ENCODE assay signal across 8 cellular contexts in genomic region chr16:18983565-18984424, GRCh38. TPM values are rescaled to one million over a fixed set of nuclear protein-coding genes. Genes with fewer than 3 reads are reported as not detected.
DNase-seq lines count a peak whose midpoint lies in the region; ATAC-seq and TF ChIP-seq lines count a peak whose summit lies in the region.

Gene TMC7, plus strand, starts transcription at chr16:18983934. Its CDS starts 130 bp downstream, at chr16:18984064.

- no peaks in the 10 kb centered on the region for H3K36me3 Mint-ChIP-seq in activated naive CD8-positive, alpha-beta T cell treated with anti-CD3 and anti-CD28 coated beads for 36 hours

- H3K27ac Mint-ChIP-seq in activated naive CD8-positive, alpha-beta T cell treated with anti-CD3 and anti-CD28 coated beads for 36 hours, result no peak within 1 kb of the TSS

- DNase-seq in AG20443 (ENCODE audit: low spot score) (peak; percentile 95), HEK293T (ENCODE audit: extremely low spot score) (peak; percentile 90), NCI-H526 (lab: John Stamatoyannopoulos, UW) (peak; percentile 71 to 94), head of caudate nucleus (peak; percentile 83 to 98 (median 94)), nucleus accumbens (lab: John Stamatoyannopoulos, UW) (peak; percentile 12 to 94 (median 81)), aorta (peak; percentile 83 to 93)
- peak; percentile 47 for DNase-seq in activated naive CD8-positive, alpha-beta T cell treated with anti-CD3 and anti-CD28 coated beads for 36 hours

- intact Hi-C loops in head of caudate nucleus (cut with DNase I), result loop anchor here (5.0 kb wide), 1 partner anchor 84 kb away; the partner anchor contains the start of gene COQ7
- intact Hi-C loops in aorta (cut with DNase I), result loop anchor here in 1 of 2 donors (2.0 kb wide), 1 partner anchor 85 kb away; no protein-coding TSS in a partner anchor

- H3K4me3 Mint-ChIP-seq in activated naive CD8-positive, alpha-beta T cell treated with anti-CD3 and anti-CD28 coated beads for 36 hours, result peak within 1 kb of the TSS; percentile 29

- H3K4me3 ChIP-seq in aorta (ENCODE audit: low read length in 2 of 2), result peak within 1 kb of the TSS; percentile 27 to 34

- CTCF ChIA-PET in HEK293T (lab: Yijun Ruan, JAX), result interaction anchor here (0.6 to 1.5 kb wide), 10 partner anchors 9 to 194 kb away, joined by 3 to 9 read pairs (median 3); no protein-coding TSS in a partner anchor

- 5 to 6% methylated on average over 63 to 64 of the region's 64 CpGs for WGBS in aorta, 2 donors

- no peaks in the 10 kb centered on the region for H3K9me3 Mint-ChIP-seq in activated naive CD8-positive, alpha-beta T cell treated with anti-CD3 and anti-CD28 coated beads for 36 hours

- POLR2A ChIA-PET in HEK293T (lab: Yijun Ruan, JAX), result interaction anchor here (0.9 to 1.5 kb wide), 5 partner anchors 15 to 193 kb away, joined by 3 to 8 read pairs (median 3); partner anchors contain the start of genes ARL6IP1, COQ7 and RPS15A

- H3K4me1 Mint-ChIP-seq in activated naive CD8-positive, alpha-beta T cell treated with anti-CD3 and anti-CD28 coated beads for 36 hours, result no peaks in the 10 kb centered on the region

- no peaks in the 10 kb centered on the region for H3K27me3 ChIP-seq in aorta (ENCODE audit: control insufficient read depth in 1 of 2, insufficient read depth in 2 of 2, low read length in 1 of 2)

- peak; percentile 86 for ATAC-seq in aorta (ENCODE audit: low FRiP score)
- no peak for ATAC-seq in GM18867 (IDR thresholded peaks at IDR 0.05; ENCODE audit: unreplicated experiment)

- no peak within 1 kb of the TSS for H3K27ac ChIP-seq in aorta (ENCODE audit: low read depth in 1 of 2, low read length in 2 of 2)

- H3K4me1 ChIP-seq in aorta (ENCODE audit: control insufficient read depth in 1 of 2, insufficient read depth in 2 of 2, low read length in 2 of 2), result no peaks in the 10 kb centered on the region

- H3K36me3 ChIP-seq in aorta (ENCODE audit: control insufficient read depth in 1 of 2, insufficient read depth in 2 of 2, low read length in 1 of 2), result no peaks in the 10 kb centered on the region

- no peaks in the 10 kb centered on the region for H3K9me3 ChIP-seq in aorta (ENCODE audit: control insufficient read depth, low read length)

- H3K27me3 Mint-ChIP-seq in activated naive CD8-positive, alpha-beta T cell treated with anti-CD3 and anti-CD28 coated beads for 36 hours, result peaks cover 47% of the 10 kb centered on the region

TF ChIP-seq in HEK293T, 16 proteins besides CTCF, POLR2A, EP300 and RAD21:
- TF ChIP-seq LEF1 (IDR thresholded peaks at IDR 0.05; ENCODE audit: borderline replicate concordance) (0 out of 2 replicates have a peak, but pooled peaks have one; percentile 49), NFRKB (IDR thresholded peaks at IDR 0.05) (no peak)
- TF ChIP-seq, protein P1, sequence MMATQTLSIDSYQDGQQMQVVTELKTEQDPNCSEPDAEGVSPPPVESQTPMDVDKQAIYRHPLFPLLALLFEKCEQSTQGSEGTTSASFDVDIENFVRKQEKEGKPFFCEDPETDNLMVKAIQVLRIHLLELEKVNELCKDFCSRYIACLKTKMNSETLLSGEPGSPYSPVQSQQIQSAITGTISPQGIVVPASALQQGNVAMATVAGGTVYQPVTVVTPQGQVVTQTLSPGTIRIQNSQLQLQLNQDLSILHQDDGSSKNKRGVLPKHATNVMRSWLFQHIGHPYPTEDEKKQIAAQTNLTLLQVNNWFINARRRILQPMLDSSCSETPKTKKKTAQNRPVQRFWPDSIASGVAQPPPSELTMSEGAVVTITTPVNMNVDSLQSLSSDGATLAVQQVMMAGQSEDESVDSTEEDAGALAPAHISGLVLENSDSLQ (IDR thresholded peaks at IDR 0.05), result no peak

RNA-seq across cellular contexts. Expression of gene TMC7, which starts in this region (rescaled TPM):
- total RNA-seq in activated naive CD8-positive, alpha-beta T cell treated with anti-CD3 and anti-CD28 coated beads for 36 hours, result not detected
- total RNA-seq in aorta, result 1 to 10 TPM; 1.4 to 4.2 TPM
- under 1 TPM; 0.25 to 0.54 TPM for polyA plus RNA-seq in aorta

Comparison
In these comparisons a context has a peak if more than half of its experiments do, and no peak if none do; other contexts are left out.
1. Peak in DNase-seq in activated naive CD8-positive, alpha-beta T cell treated with anti-CD3 and anti-CD28 coated beads for 36 hours; RNA of the gene not detected or under 1 TPM.